ENCODE assay signal across 26 cellular contexts in genomic region chr3:187161556-187161955, GRCh38. TPM values are rescaled to one million over a fixed set of nuclear protein-coding genes. Genes with fewer than 3 reads are reported as not detected.
DNase-seq lines count a peak whose midpoint lies in the region; ATAC-seq, FAIRE-seq and TF ChIP-seq lines count a peak whose summit lies in the region.
"Had no signal": no experiment of that assay in that cellular context is flagged by ENCODE, and none has a peak within 500 bp of the region (broad histone marks: within the 10 kb centered on the region; RNA-seq: fewer than 3 reads in every experiment).

No MANE protein-coding gene starts in this region.

- H3K9me3 Mint-ChIP-seq in activated naive CD4-positive, alpha-beta T cell treated with anti-CD3 and anti-CD28 coated beads, Interleukin-2, amount 50 U/mL, for 72 hours = peaks cover 0 to 14% of the 10 kb centered on the region in 2 donors
- peaks cover 6% of the 10 kb centered on the region for H3K9me3 Mint-ChIP-seq in activated naive CD4-positive, alpha-beta T cell treated with anti-CD3 and anti-CD28 coated beads, Interleukin-2, amount 10 ng/mL, durations not matched to agents 7 days and 5 days
- H3K9me3 Mint-ChIP-seq in nephron progenitor cell = peaks cover 26% of the 10 kb centered on the region

- no peak overlapping the region for H3K4me3 Mint-ChIP-seq in activated naive CD4-positive, alpha-beta T cell treated with anti-CD3 and anti-CD28 coated beads, Interleukin-2, amount 10 ng/mL, durations not matched to agents 7 days and 5 days
- no peak overlapping the region for H3K4me3 Mint-ChIP-seq in nephron progenitor cell
- H3K4me3 Mint-ChIP-seq: CD4-positive, CD25-positive, alpha-beta regulatory T cell had no signal

- no peak for DNase-seq in activated naive CD4-positive, alpha-beta T cell treated with anti-CD3 and anti-CD28 coated beads, Interleukin-2, amount 50 U/mL, for 72 hours (ENCODE audit: low spot score in 2 of 2)
- no peak for DNase-seq in activated naive CD4-positive, alpha-beta T cell treated with anti-CD3 and anti-CD28 coated beads, Interleukin-2, amount 10 ng/mL, durations not matched to agents 7 days and 5 days
- DNase-seq in astrocyte of the spinal cord (ENCODE audit: low read depth, low spot score) = no peak
- DNase-seq in nephron progenitor cell = no peak
- DNase-seq in D721Med (ENCODE audit: insufficient read length, low spot score) = no peak
- no peak for DNase-seq in GM10266 (ENCODE audit: extremely low spot score)
- DNase-seq: 8988T; ACHN; CD4-positive, CD25-positive, alpha-beta regulatory T cell; DMS53; GM23248; Karpas-422; NCI-H1105; NCI-H1436 treated with DMSO at 0.1 percent for 48 hours; NCI-H187 treated with DMSO at 0.1 percent for 48 hours; NCI-H446; NCI-H524 treated with DMSO at 0.1 percent for 48 hours; NCI-H774; SIG-M5; SK-N-SH had no signal

- peak overlapping the region; percentile 1 to 33 for H3K27ac Mint-ChIP-seq in activated naive CD4-positive, alpha-beta T cell treated with anti-CD3 and anti-CD28 coated beads, Interleukin-2, amount 50 U/mL, for 72 hours
- H3K27ac Mint-ChIP-seq in activated naive CD4-positive, alpha-beta T cell treated with anti-CD3 and anti-CD28 coated beads, Interleukin-2, amount 10 ng/mL, durations not matched to agents 7 days and 5 days = no peak overlapping the region
- H3K27ac Mint-ChIP-seq in nephron progenitor cell = peak overlapping the region; percentile 20

- H3K4me1 Mint-ChIP-seq in activated naive CD4-positive, alpha-beta T cell treated with anti-CD3 and anti-CD28 coated beads, Interleukin-2, amount 10 ng/mL, durations not matched to agents 7 days and 5 days = no peaks in the 10 kb centered on the region
- peaks cover 38% of the 10 kb centered on the region for H3K4me1 Mint-ChIP-seq in nephron progenitor cell

- CTCF ChIA-PET in activated naive CD4-positive, alpha-beta T cell treated with anti-CD3 and anti-CD28 coated beads, Interleukin-2, amount 10 ng/mL, durations not matched to agents 7 days and 5 days (lab: Charles Lee) = interaction anchor here (2.7 to 11.9 kb wide), 3 partner anchors 10 to 48 kb away, joined by 22 to 186 read pairs (median 24); partner anchors contain the start of gene RPL39L

- H3K4me3 ChIP-seq in astrocyte of the spinal cord (ENCODE audit: low read depth, low read length) = no peak overlapping the region
- H3K4me3 ChIP-seq: BLaER1, GM23248, HAP-1 had no signal

- peaks cover 44% of the 10 kb centered on the region for H3K27me3 Mint-ChIP-seq in activated naive CD4-positive, alpha-beta T cell treated with anti-CD3 and anti-CD28 coated beads, Interleukin-2, amount 10 ng/mL, durations not matched to agents 7 days and 5 days
- peaks cover 2% of the 10 kb centered on the region for H3K27me3 Mint-ChIP-seq in nephron progenitor cell (ENCODE audit: low read depth, poor library complexity)

- FAIRE-seq in D721Med (lab: Jason Lieb, UNC) = no peak
- FAIRE-seq: RCC 7860 had no signal

- H3K36me3 Mint-ChIP-seq in activated naive CD4-positive, alpha-beta T cell treated with anti-CD3 and anti-CD28 coated beads, Interleukin-2, amount 50 U/mL, for 72 hours = peaks cover 6 to 7% of the 10 kb centered on the region in 2 donors
- no peaks in the 10 kb centered on the region for H3K36me3 Mint-ChIP-seq in activated naive CD4-positive, alpha-beta T cell treated with anti-CD3 and anti-CD28 coated beads, Interleukin-2, amount 10 ng/mL, durations not matched to agents 7 days and 5 days
- H3K36me3 Mint-ChIP-seq in nephron progenitor cell (ENCODE audit: low read depth) = no peaks in the 10 kb centered on the region
- H3K36me3 Mint-ChIP-seq: CD4-positive, CD25-positive, alpha-beta regulatory T cell had no signal

- no peak for ATAC-seq in activated naive CD4-positive, alpha-beta T cell treated with anti-CD3 and anti-CD28 coated beads, Interleukin-2, amount 50 U/mL, for 72 hours
- ATAC-seq in HG02981 (IDR thresholded peaks at IDR 0.05; ENCODE audit: unreplicated experiment) = no peak

- in situ Hi-C loops in astrocyte of the spinal cord (cut with HindIII; ENCODE audit: low sequenced_read_pairs) = no loop called here

- TF ChIP-seq CTCF in astrocyte of the spinal cord (IDR thresholded peaks at IDR 0.05; ENCODE audit: low read depth, low read length) (peak; percentile 8), nephron progenitor cell (IDR thresholded peaks at IDR 0.05) (no peak), D721Med (IDR thresholded peaks at IDR 0.05; ENCODE audit: insufficient read depth, missing control alignments) (no peak), GM10266 (IDR thresholded peaks at IDR 0.05; ENCODE audit: control insufficient read depth, insufficient read depth, low read depth, missing control alignments) (no peak)

RNA-seq across cellular contexts. Expression of gene RPL39L, which starts 22.3 kb away (rescaled TPM):
- 10 to 100 TPM; 15.5 to 19.3 TPM for total RNA-seq in activated naive CD4-positive, alpha-beta T cell treated with anti-CD3 and anti-CD28 coated beads, Interleukin-2, amount 50 U/mL, for 72 hours

RNA-seq across cellular contexts. Expression of gene RTP1, which starts 35.7 kb away (rescaled TPM):
- not detected for total RNA-seq in activated naive CD4-positive, alpha-beta T cell treated with anti-CD3 and anti-CD28 coated beads, Interleukin-2, amount 50 U/mL, for 72 hours
- total RNA-seq: CD4-positive, CD25-positive, alpha-beta regulatory T cell; Daoy; G401; GM23248 had no signal
